In genomic region chr1:168145184-168146159, GRCh38 we compare ENCODE assay signal across 8 cellular contexts. TPM values are rescaled to one million over a fixed set of nuclear protein-coding genes. Genes with fewer than 3 reads are reported as not detected.
DNase-seq lines count a peak whose midpoint lies in the region; ATAC-seq, FAIRE-seq and TF ChIP-seq lines count a peak whose summit lies in the region.

No MANE protein-coding gene starts in this region.

- H3K9me3 ChIP-seq in heart left ventricle, result no peaks in the 10 kb centered on the region

- H3K36me3 ChIP-seq in heart left ventricle, result no peaks in the 10 kb centered on the region

- 24 to 28% (median 25%) methylated on average over 14 to 15 of the region's 15 CpGs for WGBS in heart left ventricle, 4 donors

- H3K4me1 ChIP-seq in heart left ventricle, result peaks cover 0 to 6% (median 0%) of the 10 kb centered on the region in 12 donors

- intact Hi-C loops in heart left ventricle (cut with DNase I), result loop anchor here in 3 of 10 donors (5.0 to 10.0 kb wide), 3 partner anchors 53 to 63 kb away; no protein-coding TSS in a partner anchor

- no peaks in the 10 kb centered on the region for H3K27me3 ChIP-seq in heart left ventricle

- peak; percentile 89 for FAIRE-seq in GM12892 (lab: Jason Lieb, UNC)

- ATAC-seq in HG02759 (IDR thresholded peaks at IDR 0.05; ENCODE audit: unreplicated experiment) (peak; percentile 99), heart left ventricle (peak; percentile 87 to 95 (median 92))

- DNase-seq in GM12892 (ENCODE audit: insufficient read length), result peak; percentile 84
- DNase-seq in NCI-H128 (lab: John Stamatoyannopoulos, UW; ENCODE audit: unreplicated experiment), result peak; percentile 78
- peak; percentile 64 for DNase-seq in SW480 (ENCODE audit: low spot score)
- DNase-seq in activated naive CD8-positive, alpha-beta T cell treated with anti-CD3 and anti-CD28 coated beads, Interleukin-2, amount 50 U/mL, for 16 hours (ENCODE audit: low read depth, low spot score), result peak; percentile 71
- peak; percentile 81 to 94 (median 83) for DNase-seq in heart left ventricle
- DNase-seq in renal cortical epithelial cell (ENCODE audit: low read depth), result peak; percentile 73
- no peak for DNase-seq in cerebellar nuclear complex (lab: John Stamatoyannopoulos, UW)

- TF ChIP-seq POLR2A in GM12892 (IDR thresholded peaks at IDR 0.05; ENCODE audit: low read depth, low read length), result no peak
- no peak for TF ChIP-seq POLR2A in heart left ventricle (IDR thresholded peaks at IDR 0.05)

- H3K4me3 ChIP-seq in heart left ventricle, result peak overlapping the region in 1 of 12 donors; percentile 18

- peak; percentile 85 to 98 (median 94) for TF ChIP-seq CTCF in heart left ventricle (IDR thresholded peaks at IDR 0.05)

- H3K27ac ChIP-seq in heart left ventricle, result no peak overlapping the region

RNA-seq across cellular contexts. Expression of gene GPR161, which starts 8.7 kb away (rescaled TPM):
- 0.25 TPM for polyA plus RNA-seq in GM12892 (2012; ENCODE audit: missing spikeins)
- total RNA-seq in heart left ventricle (1 to 10 TPM; 1.4 to 4.8 (median 2.4) TPM), renal cortical epithelial cell (10.4 and 20.0 TPM in 2 replicates)
- polyA plus RNA-seq in heart left ventricle, result 1 to 10 TPM in 1 of 2 donors, under 1 TPM in 1; 0.95 to 2.8 TPM

RNA-seq across cellular contexts. Expression of gene TIPRL, which starts 33.3 kb away (rescaled TPM):
- 37.1 TPM for polyA plus RNA-seq in GM12892 (2012; ENCODE audit: missing spikeins)
- total RNA-seq in heart left ventricle (10 to 100 TPM; 26.9 to 39.4 (median 33.0) TPM), renal cortical epithelial cell (49.7 and 51.1 TPM in 2 replicates)
- polyA plus RNA-seq in heart left ventricle, result 10 to 100 TPM; 11.8 to 31.7 TPM

Comparison
In these comparisons a context has a peak if more than half of its experiments do, and no peak if none do; other contexts are left out.
1. DNase-seq: peak in GM12892 (single experiment), NCI-H128 (single experiment), SW480 (single experiment), activated naive CD8-positive, alpha-beta T cell treated with anti-CD3 and anti-CD28 coated beads, Interleukin-2, amount 50 U/mL, for 16 hours (single experiment), heart left ventricle (5 of 5) and renal cortical epithelial cell (single experiment); none in cerebellar nuclear complex (0 of 2).